Comparison of ENCODE assay signal across 7 cellular contexts in genomic region chrY:9161990-9162389, GRCh38.
DNase-seq lines count a peak whose midpoint lies in the region; ATAC-seq, FAIRE-seq and TF ChIP-seq lines count a peak whose summit lies in the region.
"Not testable (repeated sequence)": the region's sequence is repeated elsewhere in the genome, so short reads cannot be mapped to it uniquely, and the experiment has no call there.

No MANE protein-coding gene starts in this region.

- H3K9me2 ChIP-seq in OCI-LY7 (ENCODE audit: insufficient read depth, low read length): not testable (repeated sequence)

- not testable (repeated sequence) for FAIRE-seq in small intestine (lab: Jason Lieb, UNC)

- not testable (repeated sequence) for H3K4me2 ChIP-seq in OCI-LY7 (ENCODE audit: low read length)

- peak; percentile 64 for ATAC-seq in left ventricle myocardium superior

- H3K79me2 ChIP-seq in ACC112 (ENCODE audit: control insufficient read depth, insufficient read depth, low read length, unreplicated experiment); OCI-LY7 (ENCODE audit: insufficient read depth, low read depth, low read length): not testable (repeated sequence)

- not testable (repeated sequence) for H2AFZ ChIP-seq in ACC112 (ENCODE audit: low read length, unreplicated experiment); OCI-LY7 (ENCODE audit: low read length)

- CTCF ChIA-PET in OCI-LY7 (lab: Charles Lee; ENCODE audit: unreplicated experiment): not testable (repeated sequence)

- not testable (repeated sequence) for BruUV-seq in OCI-LY7 (replicated peaks; lab: Mats Ljungman, UMichigan)

- in situ Hi-C loops in Caki2 (cut with HindIII; ENCODE audit: low pct_unique_long_range_greater_than_20kb, low sequenced_read_pairs): not testable (repeated sequence)

- DNase-seq in Caki2 (ENCODE audit: low read depth) (peak; percentile 37), HCEC 1CT (peak; percentile 28), glomerular visceral epithelial cell (ENCODE audit: extremely low spot score) (peak; percentile 72), small intestine (peak; percentile 55)
- not testable (repeated sequence) for DNase-seq in OCI-LY7 (ENCODE audit: low spot score); left ventricle myocardium superior

- H4K20me1 ChIP-seq in OCI-LY7 (ENCODE audit: insufficient read depth, low read length): not testable (repeated sequence)

- H3K27ac ChIP-seq in ACC112 (ENCODE audit: low read depth, low read length) (peak overlapping the region; percentile 97), OCI-LY7 (ENCODE audit: low read depth, low read length, poor library complexity, severe bottlenecking) (peak overlapping the region; percentile 63)
- H3K27ac ChIP-seq in small intestine (ENCODE audit: low read depth in 1 of 2, low read length in 1 of 2): not testable (repeated sequence)

- H3K27me3 ChIP-seq in ACC112 (ENCODE audit: insufficient read depth, low read length); small intestine (ENCODE audit: control insufficient read depth in 2 of 2, insufficient read depth in 2 of 2, low read length in 2 of 2): not testable (repeated sequence)

- not testable (repeated sequence) for H3K9me3 ChIP-seq in OCI-LY7 (ENCODE audit: low read length); small intestine (ENCODE audit: control insufficient read depth, low read depth)

- H3K4me1 ChIP-seq in ACC112 (ENCODE audit: control insufficient read depth, insufficient read depth, low read length, unreplicated experiment) (peaks cover 11% of the 10 kb centered on the region), OCI-LY7 (ENCODE audit: insufficient read depth, low read length, poor library complexity, severe bottlenecking) (peaks cover 13% of the 10 kb centered on the region)
- H3K4me1 ChIP-seq in small intestine (ENCODE audit: control insufficient read depth in 2 of 2, insufficient read depth in 1 of 2, low read depth in 1 of 2, low read length in 1 of 2): not testable (repeated sequence)

- not testable (repeated sequence) for H3K36me3 ChIP-seq in ACC112 (ENCODE audit: insufficient read depth, low read length); OCI-LY7 (ENCODE audit: insufficient read depth, low read length); small intestine (ENCODE audit: control insufficient read depth in 2 of 2, insufficient read depth in 2 of 2, low read length in 2 of 2)

- intact Hi-C loops in OCI-LY7 (cut with micrococcal nuclease; ENCODE audit: unreplicated experiment); left ventricle myocardium superior (cut with micrococcal nuclease): not testable (repeated sequence)

- POLR2A ChIA-PET in OCI-LY7 (lab: Charles Lee): not testable (repeated sequence)

- TF ChIP-seq CTCF in OCI-LY7 (conservative IDR thresholded peaks at IDR 0.05; ENCODE audit: low read length): not testable (repeated sequence)

- not testable (repeated sequence) for H3K4me3 ChIP-seq in ACC112 (ENCODE audit: low read depth, low read length); OCI-LY7 (ENCODE audit: low read depth, low read length, poor library complexity, severe bottlenecking); small intestine (ENCODE audit: low read depth in 1 of 2, low read length in 2 of 2)
